In the genomic region with DNA sequence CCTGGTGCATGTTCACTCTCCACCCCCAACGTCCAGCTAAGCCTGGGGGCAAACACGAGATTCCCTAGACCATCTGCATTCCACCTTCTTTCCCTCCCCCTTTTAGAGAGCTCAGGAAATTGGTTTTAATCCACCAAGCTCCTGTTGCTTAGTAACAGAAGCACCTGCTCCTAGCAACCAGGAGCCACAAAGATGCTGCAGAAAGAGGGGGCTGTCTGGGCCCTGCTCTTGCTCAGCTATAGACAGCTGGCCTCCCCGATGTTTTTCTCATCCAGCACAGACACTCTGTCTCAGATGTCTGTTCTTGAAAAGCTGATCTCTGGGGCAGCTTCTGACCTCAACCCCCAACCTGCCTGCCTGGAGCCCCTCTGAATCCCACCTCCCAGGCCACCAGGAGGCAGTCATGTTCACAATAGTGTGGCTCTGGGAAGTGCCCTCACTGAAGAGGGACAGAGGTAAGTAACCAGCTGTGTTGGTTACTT, we compare ENCODE assay signal across 9 cellular contexts.
A peak's percentile ranks its signal among the peaks of the same experiment; 100 is the strongest.
DNase-seq lines count a peak whose midpoint lies in the region; ATAC-seq and TF ChIP-seq lines count a peak whose summit lies in the region.
"Had no signal": no experiment of that assay in that cellular context is flagged by ENCODE, and none has a peak within 500 bp of the region (broad histone marks: within the 10 kb centered on the region; RNA-seq: fewer than 3 reads in every experiment).

No MANE protein-coding gene starts in this region.

- ATAC-seq in GM21717 (IDR thresholded peaks at IDR 0.05; ENCODE audit: unreplicated experiment) (peak; percentile 63), HG02870 (IDR thresholded peaks at IDR 0.05; ENCODE audit: unreplicated experiment) (no peak), GM19351 (IDR thresholded peaks at IDR 0.05; ENCODE audit: unreplicated experiment) (no peak)

- no peak overlapping the region for H3K4me3 ChIP-seq in coronary artery
- H3K4me3 ChIP-seq: dorsolateral prefrontal cortex had no signal

- H3K27ac ChIP-seq in caudate nucleus (ENCODE audit: low read depth, low read length) = peak overlapping the region; percentile 58
- no peak overlapping the region for H3K27ac ChIP-seq in coronary artery

- TF ChIP-seq CTCF in coronary artery (IDR thresholded peaks at IDR 0.05) = no peak

- DNase-seq in NCI-H524 treated with DMSO at 0.1 percent for 48 hours (lab: John Stamatoyannopoulos, UW) (peak; percentile 96), caudate nucleus (lab: John Stamatoyannopoulos, UW) (peak in 20 of 61 donors; percentile 0 to 60 (median 7)), coronary artery (ENCODE audit: low spot score) (no peak), cardiac septum (ENCODE audit: low spot score) (no peak)
- peak; percentile 3 for DNase-seq in stimulated activated CD4-positive, alpha-beta T cell treated with anti-CD3 and anti-CD28 coated beads, Interleukin-2, amount 100 ng/mL, for 4 hours (ENCODE audit: low read depth)

- intact Hi-C loops in cardiac septum (cut with DNase I) = no loop called here

Comparison
In these comparisons a context has a peak if more than half of its experiments do, and no peak if none do; other contexts are left out.
1. DNase-seq: peak in NCI-H524 treated with DMSO at 0.1 percent for 48 hours (single experiment) and stimulated activated CD4-positive, alpha-beta T cell treated with anti-CD3 and anti-CD28 coated beads, Interleukin-2, amount 100 ng/mL, for 4 hours (single experiment); none in coronary artery (single experiment) and cardiac septum (single experiment).